In genomic region chr20:45833030-45833882, GRCh38 we compare ENCODE assay signal across 8 cellular contexts. TPM values are rescaled to one million over a fixed set of nuclear protein-coding genes. Genes with fewer than 3 reads are reported as not detected.
DNase-seq lines count a peak whose midpoint lies in the region; ATAC-seq, FAIRE-seq and TF ChIP-seq lines count a peak whose summit lies in the region.

Gene SNX21 (plus strand): TSS chr20:45833799. CDS start chr20:45833920, 121 bp downstream.

- peak; percentile 83 to 89; a peak in 3 of 4 replicates for TF ChIP-seq POLR2A in HepG2 (IDR thresholded peaks at IDR 0.05; ENCODE audit: insufficient read depth in 1 of 2, low read depth in 2 of 2, low read length in 2 of 2)

- intact Hi-C loops in HepG2 (cut with micrococcal nuclease; ENCODE audit: unreplicated experiment): loop anchor here (2.0 to 5.0 kb wide), 3 partner anchors 49 to 99 kb away; partner anchors contain the start of genes CTSA, NEURL2, PCIF1 and ZSWIM1

- FAIRE-seq in HepG2 (lab: Jason Lieb, UNC): peak; percentile 83

- POLR2A ChIA-PET in HepG2 (lab: Yijun Ruan, JAX): interaction anchor here (1.0 to 2.5 kb wide), 24 partner anchors 8 to 417 kb away, joined by 3 to 21 read pairs (median 6); partner anchors contain the start of genes ACOT8, CTSA, NEURL2 and PCIF1

- in situ Hi-C loops in HepG2 (cut with HindIII; ENCODE audit: extremely low pct_ligation_motif_present, low pct_unique_long_range_greater_than_20kb): no loop called here

- peaks cover 8% of the 10 kb centered on the region; the same call in 1 of the 2 replicates for H3K36me3 ChIP-seq in WERI-Rb-1
- H3K36me3 ChIP-seq in effector memory CD4-positive, alpha-beta T cell (ENCODE audit: control insufficient read depth, insufficient read depth, low read length): no peaks in the 10 kb centered on the region
- H3K36me3 ChIP-seq in HepG2 (replicated peaks in 1 of 2; ENCODE audit: control insufficient read depth in 1 of 2, insufficient read depth in 2 of 2, low read length in 2 of 2): 0 out of 5 replicates have a peak, but pooled peaks cover 0 to 4% of the 10 kb centered on the region in 2 experiments

- H3K4me1 ChIP-seq in effector memory CD4-positive, alpha-beta T cell (ENCODE audit: control insufficient read depth, insufficient read depth, low read length, poor library complexity, severe bottlenecking): peaks cover 8% of the 10 kb centered on the region
- H3K4me1 ChIP-seq in HepG2 (ENCODE audit: insufficient read depth, low read length): peaks cover 67% of the 10 kb centered on the region

- peak within 1 kb of the TSS; percentile 67 for H3K4me3 ChIP-seq in WERI-Rb-1 (ENCODE audit: low read depth, low read length)
- peak within 1 kb of the TSS; percentile 70 for H3K4me3 ChIP-seq in effector memory CD4-positive, alpha-beta T cell (ENCODE audit: insufficient read depth, low read depth, low read length, poor library complexity, severe bottlenecking)
- peak within 1 kb of the TSS; percentile 71 to 87 (median 86) for H3K4me3 ChIP-seq in HepG2 (replicated peaks in 1 of 3; ENCODE audit: insufficient read depth in 1 of 3, low read depth in 2 of 3, low read length in 3 of 3)

- ATAC-seq in HepG2: peak; percentile 92
- no peak for ATAC-seq in GM21723 (IDR thresholded peaks at IDR 0.05; ENCODE audit: unreplicated experiment)

- CTCF ChIA-PET in HepG2 (lab: Yijun Ruan, JAX; ENCODE audit: low intra/inter-chr PET ratio, low total read pairs): interaction anchor here (1.1 kb wide), 1 partner anchor 9 kb away, joined by 4 read pairs; no protein-coding TSS in a partner anchor

- no peak for TF ChIP-seq RAD21 in HepG2 (CRISPR knock-in tag; IDR thresholded peaks at IDR 0.05)

- BruUV-seq in HepG2 (replicated peaks; lab: Mats Ljungman, UMichigan): TSS peak; percentile 45

- TF ChIP-seq CTCF in WERI-Rb-1 (IDR thresholded peaks at IDR 0.05; ENCODE audit: low read depth, low read length) (no peak), HepG2 (CRISPR knock-in tag; IDR thresholded peaks at IDR 0.05) (no peak; the same call in 1 of the 2 replicates)

- TF ChIP-seq EP300 in HepG2 (IDR thresholded peaks at IDR 0.05; ENCODE audit: low read depth in 2 of 2, low read length in 2 of 2) (no peak; a peak in 1 of 4 replicates), HepG2 (CRISPR knock-in tag; IDR thresholded peaks at IDR 0.05; ENCODE audit: borderline replicate concordance) (no peak)

- H2AFZ ChIP-seq in HepG2 (ENCODE audit: low read length): peak within 1 kb of the TSS; percentile 47

- no peaks in the 10 kb centered on the region for H3K9me3 ChIP-seq in WERI-Rb-1 (ENCODE audit: severe bottlenecking)
- H3K9me3 ChIP-seq in effector memory CD4-positive, alpha-beta T cell (ENCODE audit: control insufficient read depth, low read length): no peaks in the 10 kb centered on the region
- no peaks in the 10 kb centered on the region for H3K9me3 ChIP-seq in HepG2 (ENCODE audit: low read length)

- H3K79me2 ChIP-seq in HepG2 (ENCODE audit: insufficient read depth, low read length): no peaks in the 10 kb centered on the region

- peak within 1 kb of the TSS; percentile 72 for H3K9ac ChIP-seq in HepG2 (ENCODE audit: insufficient read depth, low read depth, low read length)

- no peaks in the 10 kb centered on the region for H3K27me3 ChIP-seq in WERI-Rb-1 (ENCODE audit: insufficient read depth, low read depth, severe bottlenecking)
- no peaks in the 10 kb centered on the region for H3K27me3 ChIP-seq in effector memory CD4-positive, alpha-beta T cell (replicated peaks; ENCODE audit: control insufficient read depth, insufficient read depth, low read length, poor library complexity, severe bottlenecking)
- H3K27me3 ChIP-seq in HepG2 (ENCODE audit: control insufficient read depth in 1 of 2, insufficient read depth in 2 of 2, low read length in 2 of 2): no peaks in the 10 kb centered on the region

- peak within 1 kb of the TSS; percentile 56 for H3K27ac ChIP-seq in WERI-Rb-1
- H3K27ac ChIP-seq in effector memory CD4-positive, alpha-beta T cell (ENCODE audit: insufficient read depth, low read length, poor library complexity, severe bottlenecking): peak within 1 kb of the TSS; percentile 33
- peak within 1 kb of the TSS; percentile 69 for H3K27ac ChIP-seq in HepG2 (ENCODE audit: extremely low read length, insufficient read depth, low read length)

- no peaks in the 10 kb centered on the region for H4K20me1 ChIP-seq in HepG2 (ENCODE audit: insufficient read depth, low read length)

- 3% methylated on average over 20 of the region's 35 CpGs for WGBS in HepG2 (ENCODE audit: low lambda C conversion rate)

- DNase-seq in activated gamma-delta T cell treated with Interleukin-2 at 50 U/mL for 16 hours: peak; percentile 10
- no peak for DNase-seq in activated gamma-delta T cell (lab: John Stamatoyannopoulos, UW)
- DNase-seq in NCI-H1048 (lab: John Stamatoyannopoulos, UW): peak; percentile 45
- DNase-seq in WERI-Rb-1: peak; percentile 82
- DNase-seq in effector memory CD4-positive, alpha-beta T cell: no peak
- DNase-seq in HepG2 (ENCODE audit: low spot score): peak; percentile 84
- peak; percentile 25 to 46 for DNase-seq in stimulated activated CD4-positive, alpha-beta T cell treated with anti-CD3 and anti-CD28 coated beads, Interleukin-2, amount 100 ng/mL, for 24 hours

- peak within 1 kb of the TSS; percentile 80 for H3K4me2 ChIP-seq in HepG2 (ENCODE audit: low read depth, low read length)

TF ChIP-seq in HepG2, 621 proteins besides CTCF, POLR2A, EP300 and RAD21 (continues in another document):
- TF ChIP-seq ETV5 (CRISPR knock-in tag; IDR thresholded peaks at IDR 0.05; ENCODE audit: borderline replicate concordance) (no peak), ZBTB14 (CRISPR knock-in tag; IDR thresholded peaks at IDR 0.05) (0 out of 2 replicates have a peak, but pooled peaks have one; percentile 22), ZNF670 (CRISPR knock-in tag; IDR thresholded peaks at IDR 0.05; ENCODE audit: borderline replicate concordance) (0 out of 2 replicates have a peak, but pooled peaks have one; percentile 63), ZNF317 (CRISPR knock-in tag; IDR thresholded peaks at IDR 0.05) (peak; percentile 67), CREB3 (CRISPR knock-in tag; IDR thresholded peaks at IDR 0.05) (no peak; the same call in 1 of the 2 replicates), ZNF383 (CRISPR knock-in tag; IDR thresholded peaks at IDR 0.05; ENCODE audit: borderline replicate concordance) (peak; percentile 35; the same call in 1 of the 2 replicates), TOE1 (CRISPR knock-in tag; IDR thresholded peaks at IDR 0.05) (peak; percentile 66; the same call in 1 of the 2 replicates), ZSCAN25 (CRISPR knock-in tag; IDR thresholded peaks at IDR 0.05) (0 out of 2 replicates have a peak, but pooled peaks have one; percentile 16), ZMYM4 (CRISPR knock-in tag; IDR thresholded peaks at IDR 0.05) (peak; percentile 81), NCOA2 (CRISPR knock-in tag; IDR thresholded peaks at IDR 0.05) (peak; percentile 27; the same call in 1 of the 2 replicates), KLF9 (CRISPR knock-in tag; IDR thresholded peaks at IDR 0.05; ENCODE audit: low read depth) (0 out of 2 replicates have a peak, but pooled peaks have one; percentile 23), ZNF629 (CRISPR knock-in tag; conservative IDR thresholded peaks at IDR 0.05) (peak; percentile 44), RCOR2 (CRISPR knock-in tag; IDR thresholded peaks at IDR 0.05) (peak; percentile 16; the same call in 1 of the 2 replicates), PHF20 (CRISPR knock-in tag; IDR thresholded peaks at IDR 0.05) (peak; percentile 77), RBAK (CRISPR knock-in tag; IDR thresholded peaks at IDR 0.05) (0 out of 2 replicates have a peak, but pooled peaks have one; percentile 8)

RNA-seq across cellular contexts. Expression of gene SNX21, which starts in this region (rescaled TPM):
- 9.3 and 12.8 TPM in 2 replicates for total RNA-seq in HepG2 (2016; rRNA removed; fragmentation: Illumina TruSeq; extraction: Trizol)
- total RNA-seq in HepG2 (2016; cell fraction: cytosol; rRNA removed; fragmentation: Illumina TruSeq; extraction: Trizol; ENCODE audit: low read depth): 3.2 and 4.1 TPM in 2 replicates
- total RNA-seq in HepG2 (2016; cell fraction: insoluble cytoplasmic fraction; rRNA removed; fragmentation: Illumina TruSeq; extraction: Trizol): 8.3 and 13.1 TPM in 2 replicates
- total RNA-seq in HepG2 (2016; cell fraction: membrane; rRNA removed; fragmentation: Illumina TruSeq; extraction: Trizol): 8.2 and 11.5 TPM in 2 replicates
- 8.8 and 9.6 TPM in 2 replicates for total RNA-seq in HepG2 (2016; cell fraction: nucleus; rRNA removed; fragmentation: Illumina TruSeq; extraction: Trizol)
- polyA plus RNA-seq in HepG2 (2011; rRNA removed): 7.7 and 9.3 TPM in 2 replicates
- 5.3 and 8.0 TPM in 2 replicates for polyA plus RNA-seq in HepG2 (2011; cell fraction: cytosol; rRNA removed)
- 19.8 and 23.5 TPM in 2 replicates for polyA plus RNA-seq in HepG2 (2011; cell fraction: nucleus; rRNA removed)
- 2.8 and 3.5 TPM in 2 replicates for polyA plus RNA-seq in HepG2 (2012)
- polyA plus RNA-seq in HepG2 (2016; cell fraction: cytosol; fragmentation: Illumina TruSeq; extraction: Trizol; ENCODE audit: low read depth): 3.6 and 3.9 TPM in 2 replicates
- polyA plus RNA-seq in HepG2 (2016; cell fraction: insoluble cytoplasmic fraction; fragmentation: Illumina TruSeq; extraction: Trizol; ENCODE audit: low read depth): 9.9 and 11.5 TPM in 2 replicates
- 7.4 and 8.6 TPM in 2 replicates for polyA plus RNA-seq in HepG2 (2016; cell fraction: membrane; fragmentation: Illumina TruSeq; extraction: Trizol; ENCODE audit: low read depth)
- polyA plus RNA-seq in HepG2 (2016; cell fraction: nucleus; fragmentation: Illumina TruSeq; extraction: Trizol; ENCODE audit: insufficient read depth, low read depth): 12.4 and 16.9 TPM in 2 replicates
- 4.7 and 14.9 TPM in 2 replicates for polyA minus RNA-seq in HepG2 (2011; rRNA and poly(A)+ RNA removed; ENCODE audit: low replicate concordance)
- 5.2 and 5.3 TPM in 2 replicates for polyA minus RNA-seq in HepG2 (2011; cell fraction: cytosol; rRNA and poly(A)+ RNA removed)
- 13.4 and 17.7 TPM in 2 replicates for polyA minus RNA-seq in HepG2 (2011; cell fraction: nucleus; rRNA and poly(A)+ RNA removed)

Comparison
In these comparisons a context has a peak if more than half of its experiments do, and no peak if none do; other contexts are left out.
1. DNase-seq: peak in activated gamma-delta T cell treated with Interleukin-2 at 50 U/mL for 16 hours (single experiment), NCI-H1048 (single experiment), WERI-Rb-1 (single experiment), HepG2 (single experiment) and stimulated activated CD4-positive, alpha-beta T cell treated with anti-CD3 and anti-CD28 coated beads, Interleukin-2, amount 100 ng/mL, for 24 hours (2 of 2); none in activated gamma-delta T cell (single experiment) and effector memory CD4-positive, alpha-beta T cell (0 of 3).
2. Peak in every context shown above with its lines, with median percentiles within 50 percentile points of each other: H3K27ac ChIP-seq and H3K4me3 ChIP-seq.